In genomic region chr6:39821739-39822532, GRCh38 we compare ENCODE assay signal across 11 cellular contexts. TPM values are rescaled to one million over a fixed set of nuclear protein-coding genes. Genes with fewer than 3 reads are reported as not detected.
DNase-seq lines count a peak whose midpoint lies in the region; ATAC-seq and TF ChIP-seq lines count a peak whose summit lies in the region.
"Had no signal": no experiment of that assay in that cellular context is flagged by ENCODE, and none has a peak within 500 bp of the region (broad histone marks: within the 10 kb centered on the region; RNA-seq: fewer than 3 reads in every experiment).

No MANE protein-coding gene starts in this region.

- H3K27me3 Mint-ChIP-seq in nephron progenitor cell (ENCODE audit: low read depth, poor library complexity) (peaks cover 3% of the 10 kb centered on the region), immature natural killer cell (ENCODE audit: low read depth in 3 of 3) (peaks cover 0 to 5% (median 4%) of the 10 kb centered on the region in 3 donors)
- H3K27me3 Mint-ChIP-seq in activated CD4-positive, alpha-beta memory T cell treated with anti-CD3 and anti-CD28 coated beads for 36 hours, result no peaks in the 10 kb centered on the region

- no peak for DNase-seq in adrenal gland
- peak; percentile 65 to 92 (median 84) for DNase-seq in head of caudate nucleus
- DNase-seq in nephron progenitor cell, result no peak
- no peak for DNase-seq in thoracic aorta (ENCODE audit: low spot score)
- no peak for DNase-seq in stimulated activated CD4-positive, alpha-beta T cell treated with anti-CD3 and anti-CD28 coated beads, Interleukin-4, amount 100 ng/mL, for 1 hour
- DNase-seq in immature natural killer cell, result no peak
- no peak for DNase-seq in activated CD4-positive, alpha-beta memory T cell treated with anti-CD3 and anti-CD28 coated beads for 36 hours
- DNase-seq: left lung, NCI-H1694, PC-3 had no signal

- H3K36me3 Mint-ChIP-seq in nephron progenitor cell (ENCODE audit: low read depth), result peaks cover 2% of the 10 kb centered on the region
- H3K36me3 Mint-ChIP-seq in immature natural killer cell, result no peaks in the 10 kb centered on the region
- no peaks in the 10 kb centered on the region for H3K36me3 Mint-ChIP-seq in activated CD4-positive, alpha-beta memory T cell treated with anti-CD3 and anti-CD28 coated beads for 36 hours

- H3K9me3 ChIP-seq in adrenal gland (replicated peaks in 1 of 3) (no peaks in the 10 kb centered on the region), thoracic aorta (no peaks in the 10 kb centered on the region)
- H3K9me3 ChIP-seq: left lung had no signal

- no peak for TF ChIP-seq POLR2A in adrenal gland (IDR thresholded peaks at IDR 0.05)

- H3K27me3 ChIP-seq in adrenal gland, result no peaks in the 10 kb centered on the region
- H3K27me3 ChIP-seq in thoracic aorta (replicated peaks; ENCODE audit: insufficient read depth), result no peaks in the 10 kb centered on the region
- H3K27me3 ChIP-seq: left lung had no signal

- H3K4me1 Mint-ChIP-seq in nephron progenitor cell (peaks cover 56% of the 10 kb centered on the region), immature natural killer cell (no peaks in the 10 kb centered on the region)
- no peaks in the 10 kb centered on the region for H3K4me1 Mint-ChIP-seq in activated CD4-positive, alpha-beta memory T cell treated with anti-CD3 and anti-CD28 coated beads for 36 hours (ENCODE audit: low read depth)

- CTCF ChIA-PET in activated CD4-positive, alpha-beta memory T cell treated with anti-CD3 and anti-CD28 coated beads for 36 hours (lab: Charles Lee), result no interaction called here

- H3K27ac Mint-ChIP-seq in nephron progenitor cell (peak overlapping the region; percentile 81), immature natural killer cell (no peak overlapping the region)
- H3K27ac Mint-ChIP-seq in activated CD4-positive, alpha-beta memory T cell treated with anti-CD3 and anti-CD28 coated beads for 36 hours, result no peak overlapping the region

- 50 to 68% (median 57%) methylated on average over 7 to 8 of the region's 8 CpGs for whole genome bisulfite sequencing in adrenal gland, 4 donors

- H3K27ac ChIP-seq in adrenal gland (peak overlapping the region; percentile 55 to 91 (median 76)), thoracic aorta (peak overlapping the region; percentile 49 to 72)

- TF ChIP-seq CTCF in adrenal gland (IDR thresholded peaks at IDR 0.05) (no peak), nephron progenitor cell (IDR thresholded peaks at IDR 0.05) (no peak), thoracic aorta (IDR thresholded peaks at IDR 0.05) (no peak)

- intact Hi-C loops in adrenal gland (cut with DNase I) (no loop called here), head of caudate nucleus (cut with DNase I) (loop anchor here (10.0 kb wide), 1 partner anchor 63 kb away; no protein-coding TSS in a partner anchor)
- intact Hi-C loops in activated CD4-positive, alpha-beta memory T cell treated with anti-CD3 and anti-CD28 coated beads for 36 hours (cut with micrococcal nuclease), result no loop called here

- H3K36me3 ChIP-seq in adrenal gland (replicated peaks in 1 of 2), result no peaks in the 10 kb centered on the region
- H3K36me3 ChIP-seq in thoracic aorta, result no peaks in the 10 kb centered on the region
- H3K36me3 ChIP-seq: left lung had no signal

- H3K9me3 Mint-ChIP-seq in nephron progenitor cell (no peaks in the 10 kb centered on the region), immature natural killer cell (no peaks in the 10 kb centered on the region)
- H3K9me3 Mint-ChIP-seq in activated CD4-positive, alpha-beta memory T cell treated with anti-CD3 and anti-CD28 coated beads for 36 hours, result no peaks in the 10 kb centered on the region

- H3K4me1 ChIP-seq in adrenal gland (replicated peaks in 1 of 2) (peaks cover 0 to 50% of the 10 kb centered on the region in 2 donors), thoracic aorta (ENCODE audit: control insufficient read depth in 1 of 2, low read depth in 2 of 2) (peaks cover 58 to 96% of the 10 kb centered on the region in 2 donors)

- peak overlapping the region in 1 of 4 donors; percentile 39 for H3K4me3 ChIP-seq in adrenal gland
- H3K4me3 ChIP-seq in thoracic aorta, result peak overlapping the region; percentile 54

- H3K4me3 Mint-ChIP-seq in nephron progenitor cell (no peak overlapping the region), immature natural killer cell (no peak overlapping the region)
- H3K4me3 Mint-ChIP-seq in activated CD4-positive, alpha-beta memory T cell treated with anti-CD3 and anti-CD28 coated beads for 36 hours, result no peak overlapping the region

- ATAC-seq in thoracic aorta (ENCODE audit: insufficient number of reproducible peaks, low FRiP score, low read depth) (no peak), HG02763 (IDR thresholded peaks at IDR 0.05; ENCODE audit: unreplicated experiment) (no peak)
- ATAC-seq: PC-3 had no signal

- POLR2A ChIA-PET in activated CD4-positive, alpha-beta memory T cell treated with anti-CD3 and anti-CD28 coated beads for 36 hours (lab: Charles Lee), result no interaction called here

RNA-seq across cellular contexts. Expression of gene DAAM2, which starts 29.8 kb away (rescaled TPM):
- total RNA-seq in adrenal gland, result 10 to 100 TPM; 39.0 to 72.1 (median 56.5) TPM
- 10 to 100 TPM; 28.1 to 50.6 (median 31.6) TPM for polyA plus RNA-seq in adrenal gland
- total RNA-seq in thoracic aorta, result 10 to 100 TPM; 61.5 to 71.5 TPM
- not detected for polyA plus RNA-seq in immature natural killer cell
- not detected for total RNA-seq in activated CD4-positive, alpha-beta memory T cell treated with anti-CD3 and anti-CD28 coated beads for 36 hours
- total RNA-seq: PC-3 had no signal

Comparison
In these comparisons a context has a peak if more than half of its experiments do, and no peak if none do; other contexts are left out.
1. DNase-seq: peak in head of caudate nucleus (42 of 42); none in adrenal gland (0 of 7), nephron progenitor cell (single experiment), thoracic aorta (single experiment), stimulated activated CD4-positive, alpha-beta T cell treated with anti-CD3 and anti-CD28 coated beads, Interleukin-4, amount 100 ng/mL, for 1 hour (single experiment), immature natural killer cell (0 of 3) and activated CD4-positive, alpha-beta memory T cell treated with anti-CD3 and anti-CD28 coated beads for 36 hours (single experiment).
2. RNA of gene DAAM2, which starts 29.8 kb away (total RNA-seq): 61.5 to 71.5 TPM in thoracic aorta and 39.0 to 72.1 TPM in adrenal gland; not detected in activated CD4-positive, alpha-beta memory T cell treated with anti-CD3 and anti-CD28 coated beads for 36 hours; every median in the first group is over 10 times any median in the second.